Comparison of ENCODE assay signal across 8 cellular contexts in the genomic region with DNA sequence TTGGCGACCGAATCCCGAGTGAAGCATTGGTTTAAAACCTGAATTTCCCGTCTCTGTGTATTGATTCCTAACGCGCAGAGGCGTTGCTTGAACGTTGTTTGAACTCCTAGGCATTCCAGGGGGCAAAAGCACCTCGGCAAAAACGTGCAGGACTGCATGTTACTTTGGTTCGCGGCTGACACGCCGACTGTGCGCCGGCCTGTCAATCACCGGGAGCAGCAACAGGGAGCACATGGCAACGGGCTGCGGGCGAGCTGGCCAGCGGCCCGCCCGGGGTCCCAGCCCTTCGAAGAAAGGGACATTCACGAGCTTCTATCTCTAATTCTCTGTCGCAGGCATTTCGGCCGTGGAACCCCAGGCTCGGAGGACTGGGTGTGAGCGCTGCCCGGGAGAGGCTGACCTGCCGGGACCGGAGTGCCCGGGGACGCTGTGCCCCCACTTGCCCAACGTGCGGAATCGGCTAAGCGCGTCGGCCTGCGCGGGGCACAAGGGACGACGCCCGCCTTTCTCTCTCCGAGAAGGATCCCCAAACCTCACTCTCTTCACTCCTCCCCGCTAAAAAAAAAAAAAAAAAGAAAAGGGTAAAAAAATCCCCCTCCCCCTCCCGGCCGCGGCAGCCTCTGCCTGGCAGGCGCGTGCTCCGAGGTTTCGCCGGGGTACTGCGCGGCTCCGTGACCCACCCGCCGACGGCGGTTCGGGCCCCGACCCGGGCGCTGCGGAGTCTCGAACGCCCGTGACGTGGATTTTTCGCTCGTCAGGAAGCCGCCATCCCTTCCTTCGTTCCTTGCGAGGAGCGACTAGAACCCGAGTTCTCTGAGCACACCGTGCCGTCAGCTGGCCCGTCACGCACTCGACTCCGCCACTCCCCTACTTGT. TPM values are rescaled to one million over a fixed set of nuclear protein-coding genes. Genes with fewer than 3 reads are reported as not detected.
DNase-seq lines count a peak whose midpoint lies in the region; ATAC-seq and TF ChIP-seq lines count a peak whose summit lies in the region.

No MANE protein-coding gene starts in this region.

- no peaks in the 10 kb centered on the region for H3K27me3 Mint-ChIP-seq in activated T-cell treated with anti-CD3 and anti-CD28 coated beads, Interleukin-2, amount 50 U/mL, for 72 hours (ENCODE audit: low read depth)
- peaks cover 5% of the 10 kb centered on the region for H3K27me3 Mint-ChIP-seq in neural crest cell (ENCODE audit: low read depth)
- H3K27me3 Mint-ChIP-seq in type B pancreatic cell: peaks cover 6% of the 10 kb centered on the region

- TF ChIP-seq CTCF in fibroblast of the aortic adventitia (IDR thresholded peaks at IDR 0.05; ENCODE audit: insufficient read depth, low read length): no peak
- TF ChIP-seq CTCF in neural crest cell (conservative IDR thresholded peaks at IDR 0.05): no peak
- TF ChIP-seq CTCF in type B pancreatic cell (conservative IDR thresholded peaks at IDR 0.05): no peak

- no peaks in the 10 kb centered on the region for H3K9me3 Mint-ChIP-seq in activated T-cell treated with anti-CD3 and anti-CD28 coated beads, Interleukin-2, amount 50 U/mL, for 72 hours
- H3K9me3 Mint-ChIP-seq in neural crest cell: no peaks in the 10 kb centered on the region
- H3K9me3 Mint-ChIP-seq in type B pancreatic cell: no peaks in the 10 kb centered on the region

- peaks cover 5 to 21% of the 10 kb centered on the region in 2 donors for H3K36me3 Mint-ChIP-seq in activated T-cell treated with anti-CD3 and anti-CD28 coated beads, Interleukin-2, amount 50 U/mL, for 72 hours (ENCODE audit: insufficient read depth in 2 of 2)
- H3K36me3 Mint-ChIP-seq in neural crest cell (ENCODE audit: low read depth): peaks cover 32% of the 10 kb centered on the region
- peaks cover 24% of the 10 kb centered on the region for H3K36me3 Mint-ChIP-seq in type B pancreatic cell

- H3K4me3 ChIP-seq in fibroblast of the aortic adventitia (ENCODE audit: low read depth, low read length): peak overlapping the region; percentile 69

- peak; percentile 49 for DNase-seq in NK-92 treated with Interleukin-12 subunit alpha and Interleukin-12 subunit beta, amount 100 ng/mL, for 24 hours (lab: John Stamatoyannopoulos, UW)
- no peak for DNase-seq in NK-92 (lab: John Stamatoyannopoulos, UW; ENCODE audit: unreplicated experiment)
- peak; percentile 31 for DNase-seq in NCI-H510A treated with DMSO at 0.1 percent for 48 hours (lab: John Stamatoyannopoulos, UW)
- DNase-seq in activated T-cell treated with anti-CD3 and anti-CD28 coated beads, Interleukin-2, amount 50 U/mL, for 72 hours: peak; percentile 57 to 66
- DNase-seq in fibroblast of the aortic adventitia (ENCODE audit: low read depth): peak; percentile 52
- DNase-seq in neural crest cell (ENCODE audit: low read depth, low spot score): peak; percentile 59
- peak; percentile 71 for DNase-seq in type B pancreatic cell (ENCODE audit: extremely low spot score, unreplicated experiment)

- H3K4me1 Mint-ChIP-seq in activated T-cell treated with anti-CD3 and anti-CD28 coated beads, Interleukin-2, amount 50 U/mL, for 72 hours (ENCODE audit: low read depth): peaks cover 27% of the 10 kb centered on the region
- H3K4me1 Mint-ChIP-seq in neural crest cell: peaks cover 36% of the 10 kb centered on the region
- peaks cover 17% of the 10 kb centered on the region for H3K4me1 Mint-ChIP-seq in type B pancreatic cell (ENCODE audit: unreplicated experiment)

- H3K4me3 Mint-ChIP-seq in activated T-cell treated with anti-CD3 and anti-CD28 coated beads, Interleukin-2, amount 50 U/mL, for 72 hours: peak overlapping the region; percentile 83 to 93
- peak overlapping the region; percentile 94 for H3K4me3 Mint-ChIP-seq in neural crest cell
- peak overlapping the region; percentile 97 for H3K4me3 Mint-ChIP-seq in type B pancreatic cell

- ATAC-seq in HG03066 (IDR thresholded peaks at IDR 0.05; ENCODE audit: low read depth, unreplicated experiment): peak; percentile 16
- peak; percentile 28 to 29 for ATAC-seq in activated T-cell treated with anti-CD3 and anti-CD28 coated beads, Interleukin-2, amount 50 U/mL, for 72 hours (replicated peaks in 1 of 2)

- H3K27ac Mint-ChIP-seq in activated T-cell treated with anti-CD3 and anti-CD28 coated beads, Interleukin-2, amount 50 U/mL, for 72 hours: peak overlapping the region; percentile 56
- H3K27ac Mint-ChIP-seq in neural crest cell (ENCODE audit: unreplicated experiment) (peak overlapping the region; percentile 99), type B pancreatic cell (peak overlapping the region; percentile 89)

RNA-seq across cellular contexts. Expression of a gene that starts 0.9 kb away (rescaled TPM):
- 10 to 100 TPM; 39.8 to 58.1 TPM for total RNA-seq in activated T-cell treated with anti-CD3 and anti-CD28 coated beads, Interleukin-2, amount 50 U/mL, for 72 hours
- total RNA-seq in fibroblast of the aortic adventitia (ENCODE audit: low replicate concordance) (33.0 and 44.2 TPM in 2 replicates), neural crest cell (125 and 134 TPM in 2 replicates), type B pancreatic cell (ENCODE audit: low replicate concordance) (52.3 and 61.3 TPM in 2 replicates)
